ENCODE assay signal across 8 cellular contexts in the genomic region with DNA sequence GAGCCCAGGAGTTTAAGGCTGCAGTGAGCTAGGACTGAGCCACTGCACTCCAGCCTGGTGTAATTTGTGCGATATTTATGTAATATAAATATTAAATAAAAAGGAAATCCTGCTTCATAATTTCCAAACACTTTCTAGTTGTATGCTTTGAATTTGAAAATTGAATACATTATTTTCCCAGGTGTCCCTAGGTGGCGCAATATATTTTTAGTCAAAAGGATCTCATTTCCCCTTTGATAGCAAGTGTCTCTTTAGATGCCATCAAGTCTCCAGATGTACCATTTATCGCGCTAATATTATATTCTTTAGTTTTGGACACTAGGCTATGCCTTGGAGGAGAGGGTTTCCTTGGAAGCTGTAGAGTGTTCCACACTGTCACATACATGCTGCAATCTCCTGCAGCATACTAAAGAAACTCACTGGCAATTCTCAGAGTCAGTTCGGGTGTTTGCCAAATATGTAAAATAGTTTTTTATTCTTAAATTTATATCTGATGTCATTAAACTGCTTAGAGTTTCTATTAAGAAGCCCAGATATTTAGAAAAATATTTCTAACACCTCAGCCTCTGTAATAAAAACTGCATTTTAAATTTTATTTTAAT. TPM values are rescaled to one million over a fixed set of nuclear protein-coding genes. Genes with fewer than 3 reads are reported as not detected.
DNase-seq lines count a peak whose midpoint lies in the region; ATAC-seq, FAIRE-seq and TF ChIP-seq lines count a peak whose summit lies in the region.

No MANE protein-coding gene starts in this region.

- no peak overlapping the region for H2BK5ac ChIP-seq in mesenchymal stem cell (ENCODE audit: low read depth, low read length, poor library complexity, severe bottlenecking)

- ATAC-seq in RWPE2 (ENCODE audit: low read depth): no peak
- ATAC-seq in stimulated activated naive CD8-positive, alpha-beta T cell treated with anti-CD3 and anti-CD28 coated beads, Interleukin-15, Interleukin-2, amounts not matched to agents 100 U/mL and 50 U/mL, for 24 hours: no peak
- no peak for ATAC-seq in HG03045 (IDR thresholded peaks at IDR 0.05; ENCODE audit: unreplicated experiment)

- H2AK5ac ChIP-seq in mesenchymal stem cell (ENCODE audit: low read length, severe bottlenecking): no peak overlapping the region

- CTCF ChIA-PET in BJ (lab: Yijun Ruan, JAX): interaction anchor here (0.6 kb wide), 1 partner anchor 46 kb away, joined by 3 read pairs; no protein-coding TSS in a partner anchor

- H3K18ac ChIP-seq in mesenchymal stem cell (ENCODE audit: low read depth in 1 of 2, low read length in 2 of 2): no peak overlapping the region

- no peak overlapping the region for H3K4me2 ChIP-seq in keratinocyte (ENCODE audit: control insufficient read depth, extremely low read depth, insufficient read depth, low read depth, low read length)
- H3K4me2 ChIP-seq in mesenchymal stem cell (ENCODE audit: low read length, poor library complexity, severe bottlenecking): no peak overlapping the region

- no peak overlapping the region for H2BK12ac ChIP-seq in mesenchymal stem cell (ENCODE audit: low read length in 2 of 2)

- no peak for FAIRE-seq in keratinocyte (lab: Jason Lieb, UNC)

- no peak overlapping the region for H3K14ac ChIP-seq in mesenchymal stem cell (ENCODE audit: low read length in 2 of 2)

- WGBS in mesenchymal stem cell: no CpG with 5 or more reads among the region's 5 CpGs

- no peaks in the 10 kb centered on the region for H3K36me3 ChIP-seq in BJ (ENCODE audit: control insufficient read depth, insufficient read depth, low read length)
- H3K36me3 ChIP-seq in RWPE2 (ENCODE audit: low read depth): no peaks in the 10 kb centered on the region
- no peaks in the 10 kb centered on the region for H3K36me3 ChIP-seq in keratinocyte (ENCODE audit: control insufficient read depth in 2 of 2, extremely low read depth in 1 of 2, insufficient read depth in 2 of 2, low read length in 2 of 2)
- no peaks in the 10 kb centered on the region for H3K36me3 ChIP-seq in mesenchymal stem cell (ENCODE audit: control insufficient read depth in 1 of 2, insufficient read depth in 2 of 2, low read depth in 1 of 2, low read length in 2 of 2)

- in situ Hi-C loops in GM13976 (cut with MboI; ENCODE audit: low sequenced_read_pairs, unreplicated experiment): no loop called here

- H3K27me3 ChIP-seq in BJ (ENCODE audit: control insufficient read depth, insufficient read depth, low read length) (no peaks in the 10 kb centered on the region), RWPE2 (ENCODE audit: insufficient read depth, poor library complexity, severe bottlenecking) (no peaks in the 10 kb centered on the region), keratinocyte (ENCODE audit: control insufficient read depth, extremely low read depth, insufficient read depth, low read length) (no peaks in the 10 kb centered on the region), mesenchymal stem cell (ENCODE audit: control insufficient read depth in 1 of 2, insufficient read depth in 1 of 2, low read length in 2 of 2) (no peaks in the 10 kb centered on the region)

- no peaks in the 10 kb centered on the region for H4K20me1 ChIP-seq in keratinocyte (ENCODE audit: control insufficient read depth, extremely low read depth, insufficient read depth, low read length)

- no peak overlapping the region for H2BK120ac ChIP-seq in mesenchymal stem cell (ENCODE audit: low read depth, low read length)

- H3K23ac ChIP-seq in mesenchymal stem cell (ENCODE audit: low read length in 2 of 2): no peak overlapping the region

- peaks cover 4% of the 10 kb centered on the region for H3K4me1 ChIP-seq in RWPE2 (ENCODE audit: insufficient read depth, poor library complexity, severe bottlenecking)
- no peaks in the 10 kb centered on the region for H3K4me1 ChIP-seq in keratinocyte (ENCODE audit: control insufficient read depth, extremely low read depth, insufficient read depth, low read length)
- H3K4me1 ChIP-seq in mesenchymal stem cell (ENCODE audit: control insufficient read depth, insufficient read depth, low read depth, low read length): no peaks in the 10 kb centered on the region

- H3K27ac ChIP-seq in RWPE2 (ENCODE audit: poor library complexity, severe bottlenecking): no peak overlapping the region
- no peak overlapping the region for H3K27ac ChIP-seq in keratinocyte (ENCODE audit: control insufficient read depth, insufficient read depth, low read length)
- no peak overlapping the region for H3K27ac ChIP-seq in mesenchymal stem cell (ENCODE audit: low read length, poor library complexity, severe bottlenecking)

- H3K79me2 ChIP-seq in keratinocyte (ENCODE audit: control insufficient read depth, insufficient read depth, low read length): no peaks in the 10 kb centered on the region

- H4K91ac ChIP-seq in mesenchymal stem cell (ENCODE audit: low read length): no peak overlapping the region

- no peak overlapping the region for H3K9ac ChIP-seq in keratinocyte (ENCODE audit: control insufficient read depth, extremely low read depth, insufficient read depth, low read length)
- H3K9ac ChIP-seq in mesenchymal stem cell (ENCODE audit: low read length): no peak overlapping the region

- H4K8ac ChIP-seq in mesenchymal stem cell (ENCODE audit: low read length): no peak overlapping the region

- no peaks in the 10 kb centered on the region for H3K9me1 ChIP-seq in keratinocyte (ENCODE audit: control insufficient read depth, extremely low read depth, insufficient read depth, low read length)

- H2AFZ ChIP-seq in keratinocyte (ENCODE audit: control insufficient read depth, low read length) (no peak overlapping the region), mesenchymal stem cell (ENCODE audit: low read depth, low read length) (no peak overlapping the region)

- no peaks in the 10 kb centered on the region for H3K79me1 ChIP-seq in mesenchymal stem cell (replicated peaks; ENCODE audit: low read length, poor library complexity, severe bottlenecking)

- H3K4ac ChIP-seq in mesenchymal stem cell (ENCODE audit: low read depth in 1 of 2, low read length in 2 of 2): no peak overlapping the region

- H2BK15ac ChIP-seq in mesenchymal stem cell (ENCODE audit: low read depth, poor library complexity, severe bottlenecking): no peak overlapping the region

- TF ChIP-seq CTCF in BJ (IDR thresholded peaks at IDR 0.05; ENCODE audit: insufficient read depth, low read depth, low read length) (peak; percentile 52), GM13976 (IDR thresholded peaks at IDR 0.05; ENCODE audit: borderline replicate concordance, control extremely low read depth, extremely low read depth, insufficient read depth, missing control alignments) (peak; percentile 32), RWPE2 (IDR thresholded peaks at IDR 0.05; ENCODE audit: poor library complexity, severe bottlenecking) (peak; percentile 75), keratinocyte (optimal IDR thresholded peaks at IDR 0.05 in 1 of 3, IDR thresholded peaks at IDR 0.05 in 1 of 3, conservative IDR thresholded peaks at IDR 0.05 in 1 of 3; ENCODE audit: extremely low read depth in 1 of 3, insufficient read depth in 2 of 3, low read length in 3 of 3) (peak in 2 of 3 experiments; percentile 36 to 44)

- no peak overlapping the region for H3K4me3 ChIP-seq in BJ (ENCODE audit: low read depth, low read length)
- H3K4me3 ChIP-seq in RWPE2 (ENCODE audit: severe bottlenecking): no peak overlapping the region
- H3K4me3 ChIP-seq in keratinocyte (ENCODE audit: control insufficient read depth in 2 of 3, extremely low read depth in 1 of 3, insufficient read depth in 2 of 3, low read depth in 1 of 3, low read length in 3 of 3): no peak overlapping the region
- no peak overlapping the region for H3K4me3 ChIP-seq in mesenchymal stem cell (ENCODE audit: insufficient read depth in 1 of 2, low read depth in 1 of 2, low read length in 2 of 2)

- DNase-seq in BJ (ENCODE audit: low read depth) (no peak), GM13976 (ENCODE audit: low spot score) (no peak), RWPE2 (ENCODE audit: low spot score) (no peak), keratinocyte (ENCODE audit: low read depth, low spot score) (no peak), putamen (ENCODE audit: low spot score) (no peak), mesenchymal stem cell (no peak)
- DNase-seq in stimulated activated naive CD8-positive, alpha-beta T cell treated with anti-CD3 and anti-CD28 coated beads, Interleukin-15, Interleukin-2, amounts not matched to agents 100 U/mL and 50 U/mL, for 24 hours: no peak

- dilution Hi-C loops in keratinocyte (cut with MboI; ENCODE audit: extremely low pct_ligation_motif_present, low sequenced_read_pairs): no loop called here

- H3K9me3 ChIP-seq in RWPE2 (ENCODE audit: severe bottlenecking) (no peaks in the 10 kb centered on the region), keratinocyte (ENCODE audit: control insufficient read depth, low read depth, low read length) (no peaks in the 10 kb centered on the region), mesenchymal stem cell (ENCODE audit: control insufficient read depth, low read length) (no peaks in the 10 kb centered on the region)

- POLR2A ChIA-PET in BJ (lab: Charles Lee): no interaction called here

RNA-seq across cellular contexts. Expression of a gene that starts 5.6 kb away (rescaled TPM):
- polyA plus RNA-seq in BJ (2011; rRNA removed) (4.9 and 9.7 TPM in 2 replicates), keratinocyte (4.7 to 6.9 TPM (median 5.8 TPM) in 3 replicates)
- polyA minus RNA-seq in BJ (2011; rRNA and poly(A)+ RNA removed): 26.7 and 28.6 TPM in 2 replicates
- polyA plus RNA-seq in keratinocyte (2011; ENCODE audit: low read depth): 3.0 TPM
- polyA plus RNA-seq in keratinocyte (2011; cell fraction: cytosol; rRNA removed): 3.4 and 4.6 TPM in 2 replicates
- 11.5 and 11.8 TPM in 2 replicates for polyA plus RNA-seq in keratinocyte (2011; cell fraction: nucleus; rRNA removed)
- 2.7 and 7.4 TPM in 2 replicates for polyA plus RNA-seq in keratinocyte (2012; ENCODE audit: low replicate concordance)
- 30.8 to 99.3 TPM (median 59.9 TPM) in 3 replicates for polyA minus RNA-seq in keratinocyte
- 11.1 TPM for polyA minus RNA-seq in keratinocyte (2011; cell fraction: cytosol; rRNA and poly(A)+ RNA removed)
- polyA minus RNA-seq in keratinocyte (2011; cell fraction: nucleus; rRNA and poly(A)+ RNA removed): 29.8 and 59.5 TPM in 2 replicates
- polyA plus RNA-seq in mesenchymal stem cell (2013, experiment 1 of 2): 9.5 TPM
- polyA plus RNA-seq in mesenchymal stem cell (2013, experiment 2 of 2): 9.6 TPM

RNA-seq across cellular contexts. Expression of a gene that starts 7.1 kb away (rescaled TPM):
- 38.7 and 74.2 TPM in 2 replicates for polyA plus RNA-seq in BJ (2011; rRNA removed)
- 9.8 and 11.6 TPM in 2 replicates for polyA minus RNA-seq in BJ (2011; rRNA and poly(A)+ RNA removed)
- polyA plus RNA-seq in keratinocyte: 39.4 to 92.5 TPM (median 58.7 TPM) in 3 replicates
- polyA plus RNA-seq in keratinocyte (2011; ENCODE audit: low read depth): 113 TPM
- polyA plus RNA-seq in keratinocyte (2011; cell fraction: cytosol; rRNA removed): 50.6 and 94.6 TPM in 2 replicates
- 31.2 and 49.0 TPM in 2 replicates for polyA plus RNA-seq in keratinocyte (2011; cell fraction: nucleus; rRNA removed)
- 65.9 and 67.2 TPM in 2 replicates for polyA plus RNA-seq in keratinocyte (2012; ENCODE audit: low replicate concordance)
- polyA minus RNA-seq in keratinocyte: 8.7 to 31.8 TPM (median 14.7 TPM) in 3 replicates
- 9.0 TPM for polyA minus RNA-seq in keratinocyte (2011; cell fraction: cytosol; rRNA and poly(A)+ RNA removed)
- polyA minus RNA-seq in keratinocyte (2011; cell fraction: nucleus; rRNA and poly(A)+ RNA removed): 4.3 and 12.8 TPM in 2 replicates
- 99.0 TPM for polyA plus RNA-seq in mesenchymal stem cell (2013, experiment 1 of 2)
- polyA plus RNA-seq in mesenchymal stem cell (2013, experiment 2 of 2): 101 TPM
